22 cellular contexts compared by ENCODE assay signal in the genomic region with DNA sequence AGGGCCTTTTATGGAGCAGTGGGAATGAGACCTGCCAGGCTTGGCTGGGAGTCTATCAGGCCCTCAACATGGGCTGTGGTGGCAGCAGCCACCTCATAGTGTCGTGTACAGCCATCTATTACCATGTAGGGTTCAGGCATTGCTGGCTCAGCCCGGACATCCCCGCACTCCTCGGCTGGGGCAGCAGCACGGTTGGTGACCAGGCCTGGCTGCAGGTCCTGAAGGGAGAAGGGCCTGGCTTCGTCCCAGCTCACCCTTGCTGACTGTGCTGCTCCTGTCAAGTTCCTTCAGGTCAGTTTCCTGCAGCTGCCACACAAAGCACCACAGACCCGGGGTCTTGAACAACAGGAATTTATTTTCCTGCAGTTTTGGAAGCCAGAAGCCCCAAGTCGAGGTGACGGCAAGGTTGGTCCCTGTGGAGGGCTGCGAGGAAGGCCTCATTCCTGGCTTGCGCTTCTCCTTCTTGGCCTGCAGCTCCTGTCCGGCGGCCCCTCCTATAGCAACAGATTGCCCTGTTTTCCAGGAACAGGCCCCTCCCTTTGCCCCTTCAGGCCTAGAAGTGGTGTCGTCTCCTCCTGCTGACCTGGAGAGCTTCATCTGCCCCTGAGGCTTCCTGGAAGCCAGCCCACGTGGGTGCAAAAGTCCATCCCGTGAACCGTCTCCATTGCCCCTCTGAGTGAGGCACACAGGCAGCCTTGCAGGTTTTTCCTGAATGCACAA. TPM values are rescaled to one million over a fixed set of nuclear protein-coding genes. Genes with fewer than 3 reads are reported as not detected.
DNase-seq lines count a peak whose midpoint lies in the region; ATAC-seq and TF ChIP-seq lines count a peak whose summit lies in the region.
"Had no signal": no experiment of that assay in that cellular context is flagged by ENCODE, and none has a peak within 500 bp of the region (broad histone marks: within the 10 kb centered on the region; RNA-seq: fewer than 3 reads in every experiment).

No MANE protein-coding gene starts in this region.

- no peak overlapping the region for H3K4me3 ChIP-seq in neural progenitor cell
- H3K4me3 ChIP-seq: colonic mucosa had no signal

- H3K27me3 ChIP-seq in foreskin keratinocyte (peaks cover 8% of the 10 kb centered on the region), neural progenitor cell (no peaks in the 10 kb centered on the region)
- H3K27me3 ChIP-seq: colonic mucosa had no signal

- no peaks in the 10 kb centered on the region for H3K9me3 ChIP-seq in neural progenitor cell (ENCODE audit: low read depth)
- H3K9me3 ChIP-seq: colonic mucosa had no signal

- no peak overlapping the region for H3K27ac Mint-ChIP-seq in activated T-cell treated with anti-CD3 and anti-CD28 coated beads, Interleukin-2, amount 50 U/mL, for 24 hours
- H3K27ac Mint-ChIP-seq in neural progenitor cell, result peak overlapping the region; percentile 85
- H3K27ac Mint-ChIP-seq: activated T-helper 2 cell treated with anti-CD3 and anti-CD28 coated beads, Interferon-gamma antibody, Interleukin-2, Interleukin-4, amounts not matched to agents 10 μg/mL and 5 μg/mL and 100 μg/mL, durations not matched to agents 14 hours and 24 hours and 36 hours had no signal

- peak; percentile 16 for DNase-seq in activated T-cell treated with anti-CD3 and anti-CD28 coated beads, Interleukin-2, amount 50 U/mL, for 24 hours
- DNase-seq in activated T-cell treated with anti-CD3 and anti-CD28 coated beads, Interleukin-2, amount 50 U/mL, for 1 hour, result no peak
- DNase-seq in foreskin keratinocyte, result no peak
- DNase-seq in neural progenitor cell (ENCODE audit: low spot score), result no peak
- DNase-seq in ureter (ENCODE audit: low spot score), result peak; percentile 22
- DNase-seq in GM20000 (ENCODE audit: low spot score), result no peak
- no peak for DNase-seq in NCI-H1105 treated with DMSO at 0.1 percent for 48 hours (lab: John Stamatoyannopoulos, UW)
- no peak for DNase-seq in stimulated activated CD4-positive, alpha-beta T cell treated with anti-CD3 and anti-CD28 coated beads, Interleukin-15, amount 100 ng/mL, for 24 hours
- DNase-seq: C1 segment of cervical spinal cord; colonic mucosa; immature natural killer cell; IMR-90; mammary epithelial cell; NCI-H2081 treated with DMSO at 0.1 percent for 48 hours; NCI-H446 treated with DMSO at 0.1 percent for 48 hours; stimulated activated CD4-positive, alpha-beta T cell treated with anti-CD3 and anti-CD28 coated beads, Interleukin-4, amount 100 ng/mL, for 1 hour; stimulated activated naive CD8-positive, alpha-beta T cell treated with anti-CD3 and anti-CD28 coated beads, Interleukin-15, Interleukin-2, amounts not matched to agents 100 U/mL and 50 U/mL, for 24 hours; trophoblast cell had no signal

- no peaks in the 10 kb centered on the region for H4K20me1 ChIP-seq in neural progenitor cell (ENCODE audit: low read depth)

- H3K27ac ChIP-seq in foreskin keratinocyte, result no peak overlapping the region
- no peak overlapping the region for H3K27ac ChIP-seq in neural progenitor cell
- H3K27ac ChIP-seq: colonic mucosa, HL-60 had no signal

- no peak overlapping the region for H3K4me3 Mint-ChIP-seq in activated T-cell treated with anti-CD3 and anti-CD28 coated beads, Interleukin-2, amount 50 U/mL, for 24 hours
- no peak overlapping the region for H3K4me3 Mint-ChIP-seq in neural progenitor cell
- H3K4me3 Mint-ChIP-seq: brain had no signal

- H3K27me3 Mint-ChIP-seq in activated T-cell treated with anti-CD3 and anti-CD28 coated beads, Interleukin-2, amount 50 U/mL, for 24 hours, result no peaks in the 10 kb centered on the region
- peaks cover 5% of the 10 kb centered on the region for H3K27me3 Mint-ChIP-seq in neural progenitor cell (ENCODE audit: insufficient read depth, low read depth)

- H3K36me3 Mint-ChIP-seq in activated T-cell treated with anti-CD3 and anti-CD28 coated beads, Interleukin-2, amount 50 U/mL, for 24 hours (ENCODE audit: low read depth), result no peaks in the 10 kb centered on the region
- H3K36me3 Mint-ChIP-seq in neural progenitor cell, result no peaks in the 10 kb centered on the region
- H3K36me3 Mint-ChIP-seq: brain had no signal

- ATAC-seq in foreskin keratinocyte, result peak; percentile 18
- ATAC-seq: stimulated activated naive CD8-positive, alpha-beta T cell treated with anti-CD3 and anti-CD28 coated beads, Interleukin-15, Interleukin-2, amounts not matched to agents 100 U/mL and 50 U/mL, for 24 hours had no signal

- no peak overlapping the region for H2AFZ ChIP-seq in neural progenitor cell (replicated peaks)

- no peaks in the 10 kb centered on the region for H3K36me3 ChIP-seq in neural progenitor cell
- H3K36me3 ChIP-seq: colonic mucosa had no signal

- H3K4me2 ChIP-seq in neural progenitor cell, result no peak overlapping the region

- H3K79me2 ChIP-seq in neural progenitor cell (ENCODE audit: low read depth), result no peaks in the 10 kb centered on the region

- no peaks in the 10 kb centered on the region for H3K9me3 Mint-ChIP-seq in activated T-cell treated with anti-CD3 and anti-CD28 coated beads, Interleukin-2, amount 50 U/mL, for 24 hours
- H3K9me3 Mint-ChIP-seq in neural progenitor cell, result no peaks in the 10 kb centered on the region
- H3K9me3 Mint-ChIP-seq: activated T-helper 2 cell treated with anti-CD3 and anti-CD28 coated beads, Interferon-gamma antibody, Interleukin-2, Interleukin-4, amounts not matched to agents 10 μg/mL and 5 μg/mL and 100 μg/mL, durations not matched to agents 14 hours and 24 hours and 36 hours; brain; immature natural killer cell had no signal

- no peaks in the 10 kb centered on the region for H3K4me1 ChIP-seq in foreskin keratinocyte
- peaks cover 5% of the 10 kb centered on the region for H3K4me1 ChIP-seq in neural progenitor cell
- H3K4me1 ChIP-seq: colonic mucosa had no signal

- H3F3A ChIP-seq in neural progenitor cell (ENCODE audit: low read depth), result no peaks in the 10 kb centered on the region

- no peak overlapping the region for H3K9ac ChIP-seq in neural progenitor cell

- TF ChIP-seq CTCF in foreskin keratinocyte (conservative IDR thresholded peaks at IDR 0.05) (no peak), neural progenitor cell (IDR thresholded peaks at IDR 0.05) (no peak), GM20000 (IDR thresholded peaks at IDR 0.05; ENCODE audit: extremely low read depth, missing control alignments) (no peak)

- peaks cover 5% of the 10 kb centered on the region for H3K4me1 Mint-ChIP-seq in activated T-cell treated with anti-CD3 and anti-CD28 coated beads, Interleukin-2, amount 50 U/mL, for 24 hours (ENCODE audit: low read depth)
- H3K4me1 Mint-ChIP-seq in neural progenitor cell, result peaks cover 14% of the 10 kb centered on the region

RNA-seq across cellular contexts. Expression of a gene that starts 25.2 kb away (rescaled TPM):
- 0.03 and 0.04 TPM in 2 replicates for total RNA-seq in foreskin keratinocyte
- 0.04 and 0.11 TPM in 2 replicates for polyA plus RNA-seq in foreskin keratinocyte
- total RNA-seq in neural progenitor cell (ENCODE audit: low replicate concordance), result 5.2 and 12.9 TPM in 2 replicates
- 2.8 TPM for total RNA-seq in ureter
- total RNA-seq: activated CD8-positive, alpha-beta memory T cell treated with anti-CD3 and anti-CD28 coated beads for 36 hours had no signal

Comparison
In these comparisons a context has a peak if more than half of its experiments do, and no peak if none do; other contexts are left out.
1. DNase-seq: peak in activated T-cell treated with anti-CD3 and anti-CD28 coated beads, Interleukin-2, amount 50 U/mL, for 24 hours (single experiment) and ureter (single experiment); none in activated T-cell treated with anti-CD3 and anti-CD28 coated beads, Interleukin-2, amount 50 U/mL, for 1 hour (single experiment), foreskin keratinocyte (0 of 2), neural progenitor cell (single experiment), GM20000 (single experiment), NCI-H1105 treated with DMSO at 0.1 percent for 48 hours (single experiment) and stimulated activated CD4-positive, alpha-beta T cell treated with anti-CD3 and anti-CD28 coated beads, Interleukin-15, amount 100 ng/mL, for 24 hours (single experiment).